1 cellular context compared by ENCODE assay signal in the genomic region with DNA sequence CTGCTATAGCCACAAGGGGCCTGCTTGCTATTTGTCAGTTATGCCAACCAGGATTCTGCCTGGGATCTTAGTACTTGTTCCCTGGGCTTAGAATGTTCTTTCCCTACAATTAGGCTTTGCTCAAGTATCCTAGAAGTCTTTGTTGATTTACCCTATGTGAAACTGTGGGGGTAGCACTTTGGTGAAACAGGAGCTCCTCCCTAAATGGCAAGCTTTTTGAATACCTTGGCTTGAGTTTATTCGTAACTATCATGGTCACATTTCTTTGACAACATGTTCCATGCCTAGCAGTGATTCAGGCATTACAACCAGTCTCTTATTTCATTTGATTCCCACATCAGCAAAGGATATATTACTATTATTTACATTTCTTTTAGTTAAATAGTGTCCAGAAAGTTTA.
TF ChIP-seq lines count a peak whose summit lies in the region.

No MANE protein-coding gene starts in this region.

TF ChIP-seq in WTC11, 78 proteins besides CTCF, POLR2A, EP300 and RAD21:
- TF ChIP-seq GRHL2 (CRISPR knock-in tag; IDR thresholded peaks at IDR 0.05; ENCODE audit: insufficient replicate concordance, severe bottlenecking) = no peak
- no peak for TF ChIP-seq ZNF263 (CRISPR knock-in tag; IDR thresholded peaks at IDR 0.05; ENCODE audit: low read depth)
- TF ChIP-seq, protein P1, sequence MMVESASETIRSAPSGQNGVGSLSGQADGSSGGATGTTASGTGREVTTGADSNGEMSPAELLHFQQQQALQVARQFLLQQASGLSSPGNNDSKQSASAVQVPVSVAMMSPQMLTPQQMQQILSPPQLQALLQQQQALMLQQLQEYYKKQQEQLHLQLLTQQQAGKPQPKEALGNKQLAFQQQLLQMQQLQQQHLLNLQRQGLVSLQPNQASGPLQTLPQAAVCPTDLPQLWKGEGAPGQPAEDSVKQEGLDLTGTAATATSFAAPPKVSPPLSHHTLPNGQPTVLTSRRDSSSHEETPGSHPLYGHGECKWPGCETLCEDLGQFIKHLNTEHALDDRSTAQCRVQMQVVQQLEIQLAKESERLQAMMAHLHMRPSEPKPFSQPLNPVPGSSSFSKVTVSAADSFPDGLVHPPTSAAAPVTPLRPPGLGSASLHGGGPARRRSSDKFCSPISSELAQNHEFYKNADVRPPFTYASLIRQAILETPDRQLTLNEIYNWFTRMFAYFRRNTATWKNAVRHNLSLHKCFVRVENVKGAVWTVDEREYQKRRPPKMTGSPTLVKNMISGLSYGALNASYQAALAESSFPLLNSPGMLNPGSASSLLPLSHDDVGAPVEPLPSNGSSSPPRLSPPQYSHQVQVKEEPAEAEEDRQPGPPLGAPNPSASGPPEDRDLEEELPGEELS (CRISPR knock-in tag; IDR thresholded peaks at IDR 0.05) = no peak
- no peak for TF ChIP-seq ELF4 (CRISPR knock-in tag; IDR thresholded peaks at IDR 0.05; ENCODE audit: low read depth)
- no peak for TF ChIP-seq EMX1 (CRISPR knock-in tag; IDR thresholded peaks at IDR 0.05)
- TF ChIP-seq, protein P2, sequence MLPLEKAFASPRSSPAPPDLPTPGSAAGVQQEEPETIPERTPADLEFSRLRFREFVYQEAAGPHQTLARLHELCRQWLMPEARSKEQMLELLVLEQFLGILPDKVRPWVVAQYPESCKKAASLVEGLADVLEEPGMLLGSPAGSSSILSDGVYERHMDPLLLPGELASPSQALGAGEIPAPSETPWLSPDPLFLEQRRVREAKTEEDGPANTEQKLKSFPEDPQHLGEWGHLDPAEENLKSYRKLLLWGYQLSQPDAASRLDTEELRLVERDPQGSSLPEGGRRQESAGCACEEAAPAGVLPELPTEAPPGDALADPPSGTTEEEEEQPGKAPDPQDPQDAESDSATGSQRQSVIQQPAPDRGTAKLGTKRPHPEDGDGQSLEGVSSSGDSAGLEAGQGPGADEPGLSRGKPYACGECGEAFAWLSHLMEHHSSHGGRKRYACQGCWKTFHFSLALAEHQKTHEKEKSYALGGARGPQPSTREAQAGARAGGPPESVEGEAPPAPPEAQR (CRISPR knock-in tag; IDR thresholded peaks at IDR 0.05) = no peak
- TF ChIP-seq ZNF232 (CRISPR knock-in tag; IDR thresholded peaks at IDR 0.05) = no peak
- no peak for TF ChIP-seq ZNF219 (CRISPR knock-in tag; IDR thresholded peaks at IDR 0.05; ENCODE audit: borderline replicate concordance)
- no peak for TF ChIP-seq TEAD4 (CRISPR knock-in tag; IDR thresholded peaks at IDR 0.05)
- TF ChIP-seq, protein P3, sequence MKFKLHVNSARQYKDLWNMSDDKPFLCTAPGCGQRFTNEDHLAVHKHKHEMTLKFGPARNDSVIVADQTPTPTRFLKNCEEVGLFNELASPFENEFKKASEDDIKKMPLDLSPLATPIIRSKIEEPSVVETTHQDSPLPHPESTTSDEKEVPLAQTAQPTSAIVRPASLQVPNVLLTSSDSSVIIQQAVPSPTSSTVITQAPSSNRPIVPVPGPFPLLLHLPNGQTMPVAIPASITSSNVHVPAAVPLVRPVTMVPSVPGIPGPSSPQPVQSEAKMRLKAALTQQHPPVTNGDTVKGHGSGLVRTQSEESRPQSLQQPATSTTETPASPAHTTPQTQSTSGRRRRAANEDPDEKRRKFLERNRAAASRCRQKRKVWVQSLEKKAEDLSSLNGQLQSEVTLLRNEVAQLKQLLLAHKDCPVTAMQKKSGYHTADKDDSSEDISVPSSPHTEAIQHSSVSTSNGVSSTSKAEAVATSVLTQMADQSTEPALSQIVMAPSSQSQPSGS (CRISPR knock-in tag; IDR thresholded peaks at IDR 0.05; ENCODE audit: borderline replicate concordance, low read depth) = no peak
- TF ChIP-seq GABPB1 (CRISPR knock-in tag; IDR thresholded peaks at IDR 0.05) = no peak
TF ChIP-seq in WTC11: peak in this region for 0.
